ENCODE assay signal across 16 cellular contexts in genomic region chr7:72267291-72267800, GRCh38.
DNase-seq lines count a peak whose midpoint lies in the region; ATAC-seq and TF ChIP-seq lines count a peak whose summit lies in the region.
"Had no signal": no experiment of that assay in that cellular context is flagged by ENCODE, and none has a peak within 500 bp of the region (broad histone marks: within the 10 kb centered on the region; RNA-seq: fewer than 3 reads in every experiment).

No MANE protein-coding gene starts in this region.

- H3K79me2 ChIP-seq in GM23338 (replicated peaks; ENCODE audit: insufficient read depth): peaks cover 12% of the 10 kb centered on the region; the same call in 1 of the 2 replicates

- peaks cover 57% of the 10 kb centered on the region for H3K4me1 Mint-ChIP-seq in GM23338
- H3K4me1 Mint-ChIP-seq in activated T-cell treated with anti-CD3 and anti-CD28 coated beads, Interleukin-2, amount 50 U/mL, for 72 hours (ENCODE audit: low read depth): no peaks in the 10 kb centered on the region
- H3K4me1 Mint-ChIP-seq: CD14-positive monocyte had no signal

- no peak overlapping the region for H3K27ac Mint-ChIP-seq in GM23338
- H3K27ac Mint-ChIP-seq in activated T-cell treated with anti-CD3 and anti-CD28 coated beads, Interleukin-2, amount 50 U/mL, for 72 hours: no peak overlapping the region
- H3K27ac Mint-ChIP-seq: CD14-positive monocyte; CD8-positive, alpha-beta T cell had no signal

- DNase-seq in GM23338 (ENCODE audit: low spot score): no peak
- peak; percentile 46 for DNase-seq in cerebellum (ENCODE audit: low spot score)
- DNase-seq in left kidney (ENCODE audit: low read depth, low spot score): peak; percentile 32
- DNase-seq in thyroid gland: peak; percentile 4 to 15
- no peak for DNase-seq in NCI-H524 (lab: John Stamatoyannopoulos, UW)
- DNase-seq in activated T-cell treated with anti-CD3 and anti-CD28 coated beads, Interleukin-2, amount 50 U/mL, for 72 hours: no peak
- no peak for DNase-seq in pons (ENCODE audit: low spot score)
- DNase-seq: CD8-positive, alpha-beta T cell; COR-L47; DMS53; GM23248; H9 had no signal

- no peak for TF ChIP-seq POLR2A in thyroid gland (IDR thresholded peaks at IDR 0.05)

- WGBS in thyroid gland, 2 donors: 54 to 58% methylated on average over 3 of the region's 3 CpGs

- peaks cover 10% of the 10 kb centered on the region for H3K27me3 Mint-ChIP-seq in GM23338 (ENCODE audit: insufficient read depth, low read depth, poor library complexity)
- no peaks in the 10 kb centered on the region for H3K27me3 Mint-ChIP-seq in activated T-cell treated with anti-CD3 and anti-CD28 coated beads, Interleukin-2, amount 50 U/mL, for 72 hours (ENCODE audit: low read depth)

- no peak for TF ChIP-seq CTCF in GM23338 (conservative IDR thresholded peaks at IDR 0.05; ENCODE audit: low read depth in 2 of 2)
- peak in 1 of 6 experiments; percentile 14 for TF ChIP-seq CTCF in thyroid gland (IDR thresholded peaks at IDR 0.05)

- no peak overlapping the region for H3K27ac ChIP-seq in GM23338 (ENCODE audit: low read depth)
- H3K27ac ChIP-seq in thyroid gland: no peak overlapping the region
- H3K27ac ChIP-seq: A549, GM23248 had no signal

- no peak for ATAC-seq in GM23338
- no peak for ATAC-seq in activated T-cell treated with anti-CD3 and anti-CD28 coated beads, Interleukin-2, amount 50 U/mL, for 72 hours (replicated peaks in 1 of 2)
- ATAC-seq: A549; CD8-positive, alpha-beta T cell; GM12878; HepG2 had no signal

- H3F3A ChIP-seq in GM23338 (replicated peaks; ENCODE audit: low read depth): no peaks in the 10 kb centered on the region

- H4K20me1 ChIP-seq in GM23338 (replicated peaks; ENCODE audit: insufficient read depth): no peaks in the 10 kb centered on the region

- no peak overlapping the region for H3K4me3 Mint-ChIP-seq in GM23338
- H3K4me3 Mint-ChIP-seq in activated T-cell treated with anti-CD3 and anti-CD28 coated beads, Interleukin-2, amount 50 U/mL, for 72 hours: no peak overlapping the region
- H3K4me3 Mint-ChIP-seq: CD14-positive monocyte; CD8-positive, alpha-beta T cell; H9 had no signal

- H3K27me3 ChIP-seq in GM23338 (ENCODE audit: insufficient read depth) (no peaks in the 10 kb centered on the region), thyroid gland (no peaks in the 10 kb centered on the region)

- H3K36me3 Mint-ChIP-seq in GM23338 (ENCODE audit: low read depth): peaks cover 51% of the 10 kb centered on the region
- H3K36me3 Mint-ChIP-seq in activated T-cell treated with anti-CD3 and anti-CD28 coated beads, Interleukin-2, amount 50 U/mL, for 72 hours (ENCODE audit: insufficient read depth in 2 of 2): peaks cover 0 to 1% of the 10 kb centered on the region in 2 donors
- H3K36me3 Mint-ChIP-seq: CD14-positive monocyte; CD8-positive, alpha-beta T cell had no signal

- peaks cover 6% of the 10 kb centered on the region; the same call in 2 of the 3 replicates for H3K9me3 Mint-ChIP-seq in GM23338
- peaks cover 2 to 3% of the 10 kb centered on the region in 2 donors for H3K9me3 Mint-ChIP-seq in activated T-cell treated with anti-CD3 and anti-CD28 coated beads, Interleukin-2, amount 50 U/mL, for 72 hours

- no peak overlapping the region for H3K4me3 ChIP-seq in GM23338
- no peak overlapping the region for H3K4me3 ChIP-seq in thyroid gland (replicated peaks in 1 of 3)
- H3K4me3 ChIP-seq: A549, GM12878, GM23248 had no signal

- H3K9me3 ChIP-seq in thyroid gland: no peaks in the 10 kb centered on the region
- H3K9me3 ChIP-seq: A549 had no signal

- H3K9me2 ChIP-seq in GM23338 (ENCODE audit: insufficient read depth): 0 out of 2 replicates have a peak, but pooled peaks cover 4% of the 10 kb centered on the region

- peak overlapping the region; percentile 62; the same call in 1 of the 2 replicates for H3K4me2 ChIP-seq in GM23338
- H3K4me2 ChIP-seq: A549 had no signal

- H3K36me3 ChIP-seq in GM23338 (ENCODE audit: insufficient read depth) (no peaks in the 10 kb centered on the region; the same call in 1 of the 2 replicates), thyroid gland (no peaks in the 10 kb centered on the region)

- H3K4me1 ChIP-seq in GM23338 (ENCODE audit: insufficient read depth) (peaks cover 36% of the 10 kb centered on the region), thyroid gland (no peaks in the 10 kb centered on the region)
- H3K4me1 ChIP-seq: A549 had no signal

- intact Hi-C loops in thyroid gland (cut with DNase I): no loop called here

- no peak overlapping the region for H2AFZ ChIP-seq in GM23338
- H2AFZ ChIP-seq: GM23248 had no signal

TF ChIP-seq in GM23338, 12 proteins besides CTCF, POLR2A, EP300 and RAD21 (continues in another document):
- TF ChIP-seq STAT1 (IDR thresholded peaks at IDR 0.05; ENCODE audit: unreplicated experiment): no peak
- no peak for TF ChIP-seq ZNF462 (CRISPR knock-in tag; IDR thresholded peaks at IDR 0.05)
- TF ChIP-seq POLR2AphosphoS5 (IDR thresholded peaks at IDR 0.05; ENCODE audit: low read depth): no peak
- no peak for TF ChIP-seq NANOG (IDR thresholded peaks at IDR 0.05; ENCODE audit: borderline replicate concordance)
- TF ChIP-seq ZNF331 (CRISPR knock-in tag; IDR thresholded peaks at IDR 0.05; ENCODE audit: low read depth): no peak
- TF ChIP-seq CREB1 (CRISPR knock-in tag; IDR thresholded peaks at IDR 0.05; ENCODE audit: low read depth): no peak
- TF ChIP-seq EZH2 (IDR thresholded peaks at IDR 0.05; ENCODE audit: low read depth, unreplicated experiment): no peak
- no peak for TF ChIP-seq JUNB (IDR thresholded peaks at IDR 0.05; ENCODE audit: unreplicated experiment)

Comparison
In these comparisons a context has a peak if more than half of its experiments do, and no peak if none do; other contexts are left out.
1. DNase-seq: peak in cerebellum (single experiment), left kidney (single experiment) and thyroid gland (2 of 2); none in GM23338 (single experiment), NCI-H524 (0 of 2), activated T-cell treated with anti-CD3 and anti-CD28 coated beads, Interleukin-2, amount 50 U/mL, for 72 hours (0 of 2) and pons (single experiment).